8 cellular contexts compared by ENCODE assay signal in the genomic region with DNA sequence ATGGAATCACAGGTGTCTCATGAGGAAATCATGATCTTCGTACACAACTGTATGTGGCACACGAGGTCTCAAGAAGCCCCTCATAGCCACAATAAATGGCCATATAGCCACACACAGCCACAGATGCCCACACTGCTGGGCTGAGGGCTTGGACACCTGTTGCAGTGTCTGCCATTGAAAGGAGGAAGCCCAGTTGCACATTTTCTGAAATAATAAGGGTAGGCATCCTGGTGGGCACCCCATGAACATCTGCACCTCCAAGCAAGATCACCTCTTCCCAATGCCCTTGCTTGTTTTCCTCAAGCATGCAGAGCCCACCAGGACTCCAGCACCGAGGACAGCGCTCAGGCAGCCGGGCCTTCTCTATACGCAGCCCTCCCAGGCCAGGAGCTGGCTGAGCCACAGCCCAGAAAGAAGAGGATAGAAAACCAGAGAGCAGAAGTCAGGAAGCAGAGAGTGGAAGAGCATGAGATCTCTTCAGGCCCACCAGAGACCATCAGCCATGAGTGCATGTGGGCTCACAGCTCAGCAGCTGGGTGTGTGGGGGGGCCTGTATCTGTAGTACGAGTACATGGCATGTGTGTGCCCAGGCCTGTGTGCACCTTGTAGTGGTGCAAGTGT. TPM values are rescaled to one million over a fixed set of nuclear protein-coding genes. Genes with fewer than 3 reads are reported as not detected.
DNase-seq lines count a peak whose midpoint lies in the region; ATAC-seq lines count a peak whose summit lies in the region.

No MANE protein-coding gene starts in this region.

- peaks cover 40% of the 10 kb centered on the region for H3K4me1 Mint-ChIP-seq in T-helper 2 cell treated with Interferon-gamma antibody and Interleukin-4, amounts not matched to agents 5 μg/mL and 100 μg/mL, for 36 hours (ENCODE audit: low read depth)

- no peak for ATAC-seq in GM19397 (IDR thresholded peaks at IDR 0.05; ENCODE audit: unreplicated experiment)

- DNase-seq in T-helper 2 cell treated with Interferon-gamma antibody and Interleukin-4, amounts not matched to agents 5 μg/mL and 100 μg/mL, for 36 hours (ENCODE audit: low spot score): no peak
- DNase-seq in T-helper 2 cell (no peak), glomerular endothelial cell (ENCODE audit: extremely low read depth, low read depth, low spot score) (peak; percentile 20), pulmonary artery endothelial cell (ENCODE audit: low read depth, low spot score) (peak; percentile 29), cerebellar nuclear complex (lab: John Stamatoyannopoulos, UW) (no peak), NCI-H526 treated with DMSO at 0.1 percent for 48 hours (lab: John Stamatoyannopoulos, UW) (no peak)
- peak; percentile 69 for DNase-seq in activated CD8-positive, alpha-beta memory T cell treated with anti-CD3 and anti-CD28 coated beads, Interleukin-2, amount 50 U/mL, for 48 hours

- H3K36me3 Mint-ChIP-seq in T-helper 2 cell treated with Interferon-gamma antibody and Interleukin-4, amounts not matched to agents 5 μg/mL and 100 μg/mL, for 36 hours (ENCODE audit: low read depth): no peaks in the 10 kb centered on the region

- no peaks in the 10 kb centered on the region for H3K9me3 Mint-ChIP-seq in T-helper 2 cell treated with Interferon-gamma antibody and Interleukin-4, amounts not matched to agents 5 μg/mL and 100 μg/mL, for 36 hours

- peak overlapping the region; percentile 62 for H3K4me3 Mint-ChIP-seq in T-helper 2 cell treated with Interferon-gamma antibody and Interleukin-4, amounts not matched to agents 5 μg/mL and 100 μg/mL, for 36 hours

- peaks cover 78% of the 10 kb centered on the region for H3K27me3 Mint-ChIP-seq in T-helper 2 cell treated with Interferon-gamma antibody and Interleukin-4, amounts not matched to agents 5 μg/mL and 100 μg/mL, for 36 hours (ENCODE audit: low read depth)

- no peak overlapping the region for H3K27ac Mint-ChIP-seq in T-helper 2 cell treated with Interferon-gamma antibody and Interleukin-4, amounts not matched to agents 5 μg/mL and 100 μg/mL, for 36 hours

RNA-seq across cellular contexts. Expression of a gene that starts 1.0 kb away (rescaled TPM):
- total RNA-seq in glomerular endothelial cell (not detected in 2 replicates), pulmonary artery endothelial cell (not detected in 2 replicates)

RNA-seq across cellular contexts. Expression of a gene that starts 48.0 kb away (rescaled TPM):
- total RNA-seq in glomerular endothelial cell: not detected in 2 replicates
- not detected in 2 replicates for total RNA-seq in pulmonary artery endothelial cell

Comparison
In these comparisons a context has a peak if more than half of its experiments do, and no peak if none do; other contexts are left out.
1. DNase-seq: peak in activated CD8-positive, alpha-beta memory T cell treated with anti-CD3 and anti-CD28 coated beads, Interleukin-2, amount 50 U/mL, for 48 hours (single experiment), glomerular endothelial cell (single experiment) and pulmonary artery endothelial cell (single experiment); none in T-helper 2 cell treated with Interferon-gamma antibody and Interleukin-4, amounts not matched to agents 5 μg/mL and 100 μg/mL, for 36 hours (single experiment), T-helper 2 cell (0 of 5), cerebellar nuclear complex (0 of 2) and NCI-H526 treated with DMSO at 0.1 percent for 48 hours (single experiment).